30 cellular contexts compared by ENCODE assay signal in the genomic region with DNA sequence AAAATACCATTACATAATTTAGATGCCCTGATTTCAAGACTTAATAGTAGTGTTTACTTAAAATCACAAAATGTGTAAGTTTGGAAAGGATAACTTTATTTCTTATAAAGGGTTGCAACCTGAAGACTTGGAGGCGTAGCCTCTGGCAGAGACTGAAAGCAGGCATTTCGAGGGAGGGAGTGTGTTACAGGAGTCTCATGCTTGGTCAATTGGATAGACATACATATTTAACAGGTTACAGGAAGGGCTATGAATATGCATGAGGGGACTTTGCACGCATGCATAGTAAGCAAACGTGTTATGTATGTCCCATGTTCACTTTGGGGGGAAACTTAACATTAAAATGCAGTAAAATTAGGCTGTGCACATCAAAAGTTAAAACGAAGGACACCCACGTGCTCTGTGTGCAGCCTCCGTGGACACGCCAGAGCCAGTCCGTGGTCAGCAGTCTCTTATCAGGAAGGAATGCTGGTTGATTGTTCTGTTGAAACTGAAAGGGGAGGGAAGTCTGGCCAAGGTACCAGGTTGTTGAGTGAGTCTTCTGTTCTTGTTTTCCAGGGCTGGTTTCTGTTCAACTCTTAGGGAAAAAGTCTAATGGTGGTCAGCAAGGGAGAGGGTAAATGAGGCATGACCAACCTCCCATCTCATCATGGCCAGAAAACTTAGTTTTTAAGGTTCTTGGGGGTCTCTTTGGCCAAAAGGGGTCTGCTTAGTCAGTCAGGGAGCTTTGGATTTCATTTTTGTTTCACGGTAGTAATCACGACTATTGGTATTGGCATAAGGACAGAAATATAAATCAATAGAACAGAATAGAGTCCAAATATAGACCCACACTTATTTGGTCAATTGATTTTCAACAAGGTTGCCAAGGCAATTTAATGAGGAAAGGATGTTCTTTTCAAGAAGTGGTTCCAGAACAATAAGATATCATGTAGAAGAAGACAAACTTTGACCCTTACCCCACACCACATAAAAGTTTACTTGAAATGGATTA.
DNase-seq lines count a peak whose midpoint lies in the region; ATAC-seq and TF ChIP-seq lines count a peak whose summit lies in the region.
"Had no signal": no experiment of that assay in that cellular context is flagged by ENCODE, and none has a peak within 500 bp of the region (broad histone marks: within the 10 kb centered on the region; RNA-seq: fewer than 3 reads in every experiment).

No MANE protein-coding gene starts in this region.

- H3K36me3 Mint-ChIP-seq in type B pancreatic cell (peaks cover 4% of the 10 kb centered on the region), glutamatergic neuron (ENCODE audit: unreplicated experiment) (peaks cover 12% of the 10 kb centered on the region)
- H3K36me3 Mint-ChIP-seq: activated naive CD8-positive, alpha-beta T cell treated with anti-CD3 and anti-CD28 coated beads, Interleukin-2, amount 10 ng/mL, durations not matched to agents 7 days and 5 days; brain; memory B cell had no signal

- POLR2A ChIA-PET in RWPE1 (lab: Yijun Ruan, JAX; ENCODE audit: low non-redundant PET), result no interaction called here

- no peak overlapping the region for H3K9ac ChIP-seq in neuronal stem cell (ENCODE audit: low read depth, low read length, poor library complexity)

- H2AK5ac ChIP-seq in neuronal stem cell (ENCODE audit: low read depth, low read length), result no peak overlapping the region

- H2BK15ac ChIP-seq in neuronal stem cell (ENCODE audit: low read length), result no peak overlapping the region

- no peaks in the 10 kb centered on the region for H3K79me1 ChIP-seq in neuronal stem cell (ENCODE audit: low read depth, low read length)

- peak overlapping the region; percentile 42 for H3K27ac Mint-ChIP-seq in type B pancreatic cell
- H3K27ac Mint-ChIP-seq in glutamatergic neuron (ENCODE audit: unreplicated experiment), result no peak overlapping the region
- H3K27ac Mint-ChIP-seq: activated CD8-positive, alpha-beta T cell treated with anti-CD3 and anti-CD28 coated beads, Interleukin-2, amount 10 ng/mL, durations not matched to agents 7 days and 5 days; activated naive CD8-positive, alpha-beta T cell treated with anti-CD3 and anti-CD28 coated beads, Interleukin-2, amount 10 ng/mL, durations not matched to agents 7 days and 5 days; brain; memory B cell; naive thymus-derived CD4-positive, alpha-beta T cell; stimulated activated naive CD8-positive, alpha-beta T cell treated with anti-CD3 and anti-CD28 coated beads, Interleukin-15, Interleukin-2, amounts not matched to agents 100 ng/mL and 50 ng/mL, for 24 hours; T-helper 1 cell treated with Interleukin-12 subunit alpha and Interleukin-12 subunit beta and Interleukin-4 antibody, amounts not matched to agents 30 μg/mL and 1 μg/mL, for 36 hours had no signal

- no peaks in the 10 kb centered on the region for H3K36me3 ChIP-seq in mucosa of descending colon (ENCODE audit: low read depth)
- H3K36me3 ChIP-seq in neuronal stem cell (replicated peaks in 1 of 2; ENCODE audit: control insufficient read depth in 2 of 2, insufficient read depth in 2 of 2, low read length in 2 of 2), result no peaks in the 10 kb centered on the region
- H3K36me3 ChIP-seq: ovary, sigmoid colon, tibial artery had no signal

- no peak overlapping the region for H2BK120ac ChIP-seq in neuronal stem cell (ENCODE audit: low read depth, low read length)

- H3K27me3 Mint-ChIP-seq in type B pancreatic cell (peaks cover 3% of the 10 kb centered on the region), glutamatergic neuron (ENCODE audit: unreplicated experiment) (no peaks in the 10 kb centered on the region)

- H3K4me1 ChIP-seq in mucosa of descending colon (ENCODE audit: low read depth) (no peaks in the 10 kb centered on the region), neuronal stem cell (ENCODE audit: control insufficient read depth in 2 of 2, insufficient read depth in 1 of 2, low read depth in 1 of 2, low read length in 2 of 2) (no peaks in the 10 kb centered on the region)
- H3K4me1 ChIP-seq: sigmoid colon had no signal

- H3K4me3 ChIP-seq in mucosa of descending colon, result no peak overlapping the region
- no peak overlapping the region for H3K4me3 ChIP-seq in neuronal stem cell (ENCODE audit: low read length in 2 of 2)
- H3K4me3 ChIP-seq: ovary, sigmoid colon, SK-N-MC, tibial artery had no signal

- no peak for TF ChIP-seq CTCF in mucosa of descending colon (IDR thresholded peaks at IDR 0.05)
- TF ChIP-seq CTCF in type B pancreatic cell (conservative IDR thresholded peaks at IDR 0.05), result no peak
- no peak for TF ChIP-seq CTCF in RWPE1 (conservative IDR thresholded peaks at IDR 0.05; ENCODE audit: low read depth)
- TF ChIP-seq CTCF in glutamatergic neuron (IDR thresholded peaks at IDR 0.05; ENCODE audit: partially characterized antibody, unreplicated experiment), result no peak

- H3K9me3 Mint-ChIP-seq in type B pancreatic cell (peaks cover 15% of the 10 kb centered on the region), glutamatergic neuron (ENCODE audit: unreplicated experiment) (peaks cover 4% of the 10 kb centered on the region)
- H3K9me3 Mint-ChIP-seq: T-helper 1 cell treated with Interleukin-12 subunit alpha and Interleukin-12 subunit beta and Interleukin-4 antibody, amounts not matched to agents 30 μg/mL and 1 μg/mL, for 36 hours had no signal

- DNase-seq in NCI-H526 (lab: John Stamatoyannopoulos, UW) (peak; percentile 44 to 50), iPS-NIHi7 (ENCODE audit: extremely low spot score) (peak; percentile 10), mucosa of descending colon (no peak), type B pancreatic cell (ENCODE audit: extremely low spot score, unreplicated experiment) (no peak), globus pallidus (ENCODE audit: low spot score) (no peak), RWPE1 (ENCODE audit: low spot score) (no peak), neuronal stem cell (ENCODE audit: low spot score) (no peak), glutamatergic neuron (no peak)
- DNase-seq: activated CD4-positive, alpha-beta T cell treated with anti-CD3 and anti-CD28 coated beads for 1 hour; activated CD8-positive, alpha-beta T cell treated with anti-CD3 and anti-CD28 coated beads, Interleukin-2, amount 10 ng/mL, durations not matched to agents 7 days and 5 days; activated effector memory CD4-positive, alpha-beta T cell treated with Interleukin-2 at 50 U/mL for 16 hours; activated naive CD8-positive, alpha-beta T cell treated with anti-CD3 and anti-CD28 coated beads, Interleukin-2, amount 10 ng/mL, durations not matched to agents 7 days and 5 days; activated T-cell treated with anti-CD3 and anti-CD28 coated beads for 4 hours; foreskin fibroblast; hippocampal formation; KG1; MV-4-11; naive thymus-derived CD4-positive, alpha-beta T cell; NCI-H1694; NCI-H2171; NCI-H748 treated with DMSO at 0.1 percent for 48 hours; ovary; sigmoid colon; stimulated activated CD4-positive, alpha-beta T cell treated with anti-CD3 and anti-CD28 coated beads, Interleukin-15, amount 100 ng/mL, for 24 hours; tibial artery had no signal

- peak; percentile 67 for ATAC-seq in mucosa of descending colon
- ATAC-seq: activated CD8-positive, alpha-beta T cell treated with anti-CD3 and anti-CD28 coated beads, Interleukin-2, amount 10 ng/mL, durations not matched to agents 7 days and 5 days; naive thymus-derived CD4-positive, alpha-beta T cell had no signal

- H3K27ac ChIP-seq in RWPE1 (no peak overlapping the region), neuronal stem cell (replicated peaks; ENCODE audit: low read length) (no peak overlapping the region)
- H3K27ac ChIP-seq: ovary, sigmoid colon, SK-N-MC, tibial artery had no signal

- H3K4ac ChIP-seq in neuronal stem cell (ENCODE audit: low read length), result no peak overlapping the region

- intact Hi-C loops in mucosa of descending colon (cut with DNase I, micrococcal nuclease), result no loop called here

- no peak overlapping the region for H3K23ac ChIP-seq in neuronal stem cell (ENCODE audit: low read depth, low read length, poor library complexity)

- H3K18ac ChIP-seq in neuronal stem cell (ENCODE audit: low read length), result no peak overlapping the region

- H3K4me1 Mint-ChIP-seq in type B pancreatic cell (ENCODE audit: unreplicated experiment), result peaks cover 13% of the 10 kb centered on the region
- H3K4me1 Mint-ChIP-seq in glutamatergic neuron (ENCODE audit: low read depth, unreplicated experiment), result no peaks in the 10 kb centered on the region
- H3K4me1 Mint-ChIP-seq: activated naive CD8-positive, alpha-beta T cell treated with anti-CD3 and anti-CD28 coated beads, Interleukin-2, amount 10 ng/mL, durations not matched to agents 7 days and 5 days; brain; memory B cell; naive thymus-derived CD4-positive, alpha-beta T cell had no signal

- H4K91ac ChIP-seq in neuronal stem cell (ENCODE audit: low read depth, low read length, poor library complexity), result no peak overlapping the region

- no peak overlapping the region for H3K14ac ChIP-seq in neuronal stem cell (ENCODE audit: low read length)

- CTCF ChIA-PET in RWPE1 (lab: Yijun Ruan, JAX), result interaction anchor here (0.7 kb wide), 1 partner anchor 17 kb away, joined by 4 read pairs; no protein-coding TSS in a partner anchor

- H3K9me3 ChIP-seq in mucosa of descending colon (no peaks in the 10 kb centered on the region), neuronal stem cell (replicated peaks in 1 of 2; ENCODE audit: control insufficient read depth in 2 of 2, insufficient read depth in 1 of 2, low read depth in 1 of 2, low read length in 2 of 2) (peaks cover 0 to 4% of the 10 kb centered on the region in 2 donors)
- H3K9me3 ChIP-seq: ovary, tibial artery had no signal

- H2BK12ac ChIP-seq in neuronal stem cell (ENCODE audit: low read length), result no peak overlapping the region

- no peak overlapping the region for H3K4me2 ChIP-seq in neuronal stem cell (ENCODE audit: insufficient read depth, low read length, poor library complexity, severe bottlenecking)

- H4K8ac ChIP-seq in neuronal stem cell (ENCODE audit: low read depth, low read length), result no peak overlapping the region

- no peak overlapping the region for H2BK5ac ChIP-seq in neuronal stem cell (ENCODE audit: low read length)

- H2AFZ ChIP-seq in neuronal stem cell (ENCODE audit: low read length), result no peak overlapping the region

- WGBS in neuronal stem cell (ENCODE audit: extremely low coverage in 2 of 2, insufficient read length in 2 of 2, insufficient replicate concordance in 1 of 2), 2 donors, result no CpG with 5 or more reads among the region's 11 CpGs

- no peaks in the 10 kb centered on the region for H3K27me3 ChIP-seq in neuronal stem cell (ENCODE audit: control insufficient read depth in 3 of 3, insufficient read depth in 3 of 3, low read depth in 1 of 3, low read length in 3 of 3)
- H3K27me3 ChIP-seq: ovary, sigmoid colon, tibial artery had no signal

- no peak overlapping the region for H3K4me3 Mint-ChIP-seq in type B pancreatic cell
- H3K4me3 Mint-ChIP-seq in glutamatergic neuron (ENCODE audit: unreplicated experiment), result no peak overlapping the region
- H3K4me3 Mint-ChIP-seq: activated CD8-positive, alpha-beta T cell treated with anti-CD3 and anti-CD28 coated beads, Interleukin-2, amount 10 ng/mL, durations not matched to agents 7 days and 5 days; activated naive CD8-positive, alpha-beta T cell treated with anti-CD3 and anti-CD28 coated beads, Interleukin-2, amount 10 ng/mL, durations not matched to agents 7 days and 5 days; brain; memory B cell; naive thymus-derived CD4-positive, alpha-beta T cell; stimulated activated naive CD8-positive, alpha-beta T cell treated with anti-CD3 and anti-CD28 coated beads, Interleukin-15, Interleukin-2, amounts not matched to agents 100 ng/mL and 50 ng/mL, for 24 hours; T-helper 1 cell treated with Interleukin-12 subunit alpha and Interleukin-12 subunit beta and Interleukin-4 antibody, amounts not matched to agents 30 μg/mL and 1 μg/mL, for 36 hours had no signal

Comparison
In these comparisons a context has a peak if more than half of its experiments do, and no peak if none do; other contexts are left out.
1. DNase-seq: peak in NCI-H526 (2 of 2) and iPS-NIHi7 (single experiment); none in mucosa of descending colon (0 of 3), type B pancreatic cell (single experiment), globus pallidus (single experiment), RWPE1 (single experiment), neuronal stem cell (single experiment) and glutamatergic neuron (single experiment).